ENCODE assay signal across 11 cellular contexts in genomic region chr12:32120419-32120818, GRCh38. TPM values are rescaled to one million over a fixed set of nuclear protein-coding genes. Genes with fewer than 3 reads are reported as not detected.
DNase-seq lines count a peak whose midpoint lies in the region; ATAC-seq and TF ChIP-seq lines count a peak whose summit lies in the region.
"Had no signal": no experiment of that assay in that cellular context is flagged by ENCODE, and none has a peak within 500 bp of the region (broad histone marks: within the 10 kb centered on the region; RNA-seq: fewer than 3 reads in every experiment).

No MANE protein-coding gene starts in this region.

- peaks cover 9% of the 10 kb centered on the region for H3K36me3 Mint-ChIP-seq in neural crest cell (ENCODE audit: low read depth)
- no peaks in the 10 kb centered on the region for H3K36me3 Mint-ChIP-seq in T-helper 17 cell (ENCODE audit: low read depth)

- H3K27me3 Mint-ChIP-seq in neural crest cell (ENCODE audit: low read depth) = no peaks in the 10 kb centered on the region
- H3K27me3 Mint-ChIP-seq in T-helper 17 cell = no peaks in the 10 kb centered on the region
- H3K27me3 Mint-ChIP-seq: central memory CD8-positive, alpha-beta T cell had no signal

- no peak for DNase-seq in activated CD4-positive, CD25-positive, alpha-beta regulatory T cell (lab: John Stamatoyannopoulos, UW)
- peak; percentile 37 for DNase-seq in NCI-H82 (lab: John Stamatoyannopoulos, UW)
- DNase-seq in neural crest cell (ENCODE audit: low read depth, low spot score) = no peak
- no peak for DNase-seq in T-helper 17 cell
- no peak for DNase-seq in stimulated activated CD4-positive, alpha-beta T cell treated with anti-CD3 and anti-CD28 coated beads, Interleukin-4, amount 100 ng/mL, for 1 hour
- no peak for DNase-seq in activated naive CD4-positive, alpha-beta T cell treated with Interleukin-2 at 50 U/mL for 16 hours
- DNase-seq: kidney, upper lobe of right lung had no signal

- TF ChIP-seq CTCF in neural crest cell (conservative IDR thresholded peaks at IDR 0.05) = no peak

- H3K27ac Mint-ChIP-seq in neural crest cell (ENCODE audit: unreplicated experiment) = peak overlapping the region; percentile 87
- no peak overlapping the region for H3K27ac Mint-ChIP-seq in T-helper 17 cell

- no peaks in the 10 kb centered on the region for H3K9me3 ChIP-seq in T-helper 17 cell (ENCODE audit: control insufficient read depth, low read length, poor library complexity, severe bottlenecking)
- H3K9me3 ChIP-seq: upper lobe of right lung had no signal

- ATAC-seq in activated CD4-positive, CD25-positive, alpha-beta regulatory T cell treated with anti-CD3 and anti-CD28 coated beads, Interleukin-2, amount 50 U/mL, for 24 hours = peak; percentile 93 to 95
- ATAC-seq in HG02798 (IDR thresholded peaks at IDR 0.05; ENCODE audit: poor library complexity, unreplicated experiment) (peak; percentile 72), T-helper 17 cell (no peak)
- ATAC-seq: upper lobe of right lung had no signal

- H3K9me3 Mint-ChIP-seq in neural crest cell = peaks cover 3% of the 10 kb centered on the region
- H3K9me3 Mint-ChIP-seq: central memory CD8-positive, alpha-beta T cell had no signal

- H3K4me1 Mint-ChIP-seq in neural crest cell = peaks cover 34% of the 10 kb centered on the region
- H3K4me1 Mint-ChIP-seq in T-helper 17 cell = peaks cover 21% of the 10 kb centered on the region

- H3K4me3 Mint-ChIP-seq in neural crest cell = no peak overlapping the region
- no peak overlapping the region for H3K4me3 Mint-ChIP-seq in T-helper 17 cell
- H3K4me3 Mint-ChIP-seq: central memory CD8-positive, alpha-beta T cell had no signal

RNA-seq across cellular contexts. Expression of gene BICD1, which starts 13.8 kb away (rescaled TPM):
- total RNA-seq in neural crest cell (49.1 and 49.5 TPM in 2 replicates), T-helper 17 cell (10 to 100 TPM; 10.5 to 15.8 TPM)
